ENCODE assay signal across 8 cellular contexts in the genomic region with DNA sequence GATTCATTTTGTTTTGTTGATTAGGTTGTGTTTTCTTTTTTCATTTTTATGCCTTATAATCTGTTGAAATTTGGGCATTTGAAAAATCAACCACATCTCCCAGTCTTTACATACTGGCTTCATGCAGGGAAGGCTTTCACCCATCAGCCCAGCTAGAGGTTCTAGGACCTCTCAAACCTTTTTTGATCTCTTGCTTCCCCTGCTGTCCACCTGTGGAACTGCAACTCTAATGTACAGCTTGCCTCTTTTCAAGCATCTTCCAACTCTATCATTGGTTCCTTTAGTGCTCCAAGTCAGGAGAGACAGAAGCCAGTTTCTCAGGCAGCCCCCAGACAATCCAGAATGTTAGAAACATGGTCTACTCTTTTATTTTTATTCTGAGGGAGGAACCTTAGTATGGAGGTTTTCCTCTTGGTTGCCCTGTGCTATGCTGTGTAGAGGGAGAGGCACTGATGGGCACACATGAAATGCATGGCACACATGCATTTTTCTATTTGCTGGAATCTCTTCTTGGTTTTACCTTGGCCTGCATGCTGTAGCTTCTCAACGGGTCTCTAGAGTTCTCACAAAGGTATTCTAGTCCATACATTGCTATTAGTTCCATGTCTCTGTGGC.
A peak's percentile ranks its signal among the peaks of the same experiment; 100 is the strongest.
DNase-seq lines count a peak whose midpoint lies in the region; ATAC-seq and TF ChIP-seq lines count a peak whose summit lies in the region.

No MANE protein-coding gene starts in this region.

- no peaks in the 10 kb centered on the region for H3K36me3 Mint-ChIP-seq in CD8-positive, alpha-beta T cell

- peaks cover 9% of the 10 kb centered on the region for H3K27me3 Mint-ChIP-seq in CD8-positive, alpha-beta T cell (ENCODE audit: low read depth)

- no peaks in the 10 kb centered on the region for H3K4me1 ChIP-seq in CD8-positive, alpha-beta T cell (ENCODE audit: insufficient read depth, low read length)

- no peak overlapping the region for H3K4me3 Mint-ChIP-seq in CD8-positive, alpha-beta T cell

- ATAC-seq in CD8-positive, alpha-beta T cell = no peak
- no peak for ATAC-seq in HG02938 (IDR thresholded peaks at IDR 0.05; ENCODE audit: unreplicated experiment)
- ATAC-seq in GM18870 (IDR thresholded peaks at IDR 0.05; ENCODE audit: unreplicated experiment) = no peak

- no peaks in the 10 kb centered on the region for H3K4me1 Mint-ChIP-seq in CD8-positive, alpha-beta T cell (ENCODE audit: low read depth)

- H3K27ac Mint-ChIP-seq in CD8-positive, alpha-beta T cell = no peak overlapping the region

- H3K4me3 ChIP-seq in HL-60 (replicated peaks; ENCODE audit: insufficient read depth, low read length) = no peak overlapping the region
- H3K4me3 ChIP-seq in CD8-positive, alpha-beta T cell (ENCODE audit: low read depth, low read length) = no peak overlapping the region

- H3K27ac ChIP-seq in C4-2B (no peak overlapping the region), HL-60 (replicated peaks) (no peak overlapping the region)
- H3K27ac ChIP-seq in CD8-positive, alpha-beta T cell (ENCODE audit: low read depth, low read length) = no peak overlapping the region

- H3K9me3 Mint-ChIP-seq in CD8-positive, alpha-beta T cell = peaks cover 18% of the 10 kb centered on the region

- intact Hi-C loops in CD8-positive, alpha-beta T cell (cut with DNase I, micrococcal nuclease) = no loop called here

- POLR2A ChIA-PET in CD8-positive, alpha-beta T cell (lab: Charles Lee) = no interaction called here

- no peaks in the 10 kb centered on the region for H3K36me3 ChIP-seq in CD8-positive, alpha-beta T cell (ENCODE audit: insufficient read depth, low read length)

- no peaks in the 10 kb centered on the region for H3K27me3 ChIP-seq in HL-60 (ENCODE audit: insufficient read depth, poor library complexity, severe bottlenecking)
- no peaks in the 10 kb centered on the region for H3K27me3 ChIP-seq in CD8-positive, alpha-beta T cell (ENCODE audit: insufficient read depth, low read length)

- no peaks in the 10 kb centered on the region for H3K9me3 ChIP-seq in CD8-positive, alpha-beta T cell (ENCODE audit: low read length)

- peak; percentile 17 to 46 for DNase-seq in HL-60 (ENCODE audit: low read depth in 1 of 2, low spot score in 1 of 2)
- DNase-seq in SW480 (ENCODE audit: low spot score) = peak; percentile 40
- peak; percentile 53 for DNase-seq in iPS DF 4.7 (ENCODE audit: extremely low read depth, low spot score)
- no peak for DNase-seq in CD8-positive, alpha-beta T cell

- CTCF ChIA-PET in CD8-positive, alpha-beta T cell (lab: Charles Lee) = no interaction called here

- TF ChIP-seq CTCF in C4-2B (conservative IDR thresholded peaks at IDR 0.05) (peak; percentile 96), GM12874 (IDR thresholded peaks at IDR 0.05; ENCODE audit: insufficient read depth, low read depth, low read length) (peak; percentile 93), HL-60 (IDR thresholded peaks at IDR 0.05; ENCODE audit: insufficient read depth, low read length) (peak; percentile 93)
- no peak for TF ChIP-seq CTCF in CD8-positive, alpha-beta T cell (IDR thresholded peaks at IDR 0.05)

Comparison
In these comparisons a context has a peak if more than half of its experiments do, and no peak if none do; other contexts are left out.
1. DNase-seq: peak in HL-60 (2 of 2), SW480 (single experiment) and iPS DF 4.7 (single experiment); none in CD8-positive, alpha-beta T cell (0 of 7).